25 cellular contexts compared by ENCODE assay signal in the genomic region with DNA sequence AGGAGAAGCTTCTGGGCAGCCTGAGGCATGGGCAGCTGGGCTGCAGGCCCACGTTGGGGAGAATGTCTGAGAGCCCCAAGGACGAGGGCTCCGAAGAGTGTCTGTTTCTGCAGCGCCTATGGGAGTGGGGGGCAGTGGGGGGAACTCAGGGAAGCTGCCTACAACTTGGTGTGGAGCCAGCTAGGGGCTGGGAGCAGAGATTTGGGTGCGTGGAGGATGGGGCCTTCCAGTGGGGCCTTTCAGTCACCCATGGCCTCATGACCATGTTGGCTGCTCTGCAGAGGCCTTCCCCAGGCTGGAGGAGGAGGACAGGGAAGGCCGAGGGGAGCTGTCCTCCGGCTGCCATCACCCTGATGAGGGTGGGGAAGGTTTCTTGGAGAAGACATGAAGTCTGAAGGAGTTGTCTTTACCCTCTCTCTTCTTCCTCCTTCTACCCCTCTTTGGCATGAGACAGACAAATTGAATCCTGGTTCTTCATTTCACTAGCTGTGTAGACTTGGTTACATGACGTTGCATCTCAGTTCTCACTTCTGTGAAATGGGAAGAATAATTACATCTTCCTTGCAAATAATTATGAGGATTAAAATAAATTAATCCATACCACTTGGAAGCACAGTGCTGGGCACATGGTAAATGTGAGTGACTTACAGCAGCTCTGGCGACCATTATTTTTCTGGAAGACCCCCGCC. TPM values are rescaled to one million over a fixed set of nuclear protein-coding genes. Genes with fewer than 3 reads are reported as not detected.
"Had no signal": no experiment of that assay in that cellular context is flagged by ENCODE, and none has a peak within 500 bp of the region (broad histone marks: within the 10 kb centered on the region; RNA-seq: fewer than 3 reads in every experiment).

No MANE protein-coding gene starts in this region.

- H3K36me3 ChIP-seq: ascending aorta, esophagus muscularis mucosa, right lobe of liver, stomach, thoracic aorta, upper lobe of left lung had no signal

- H3K4me3 Mint-ChIP-seq: activated CD4-positive, alpha-beta T cell treated with anti-CD3 and anti-CD28 coated beads, Interleukin-2, amount 10 ng/mL, durations not matched to agents 7 days and 5 days; activated CD8-positive, alpha-beta T cell treated with anti-CD3 and anti-CD28 coated beads, Interleukin-2, amount 10 ng/mL, durations not matched to agents 7 days and 5 days; activated naive CD4-positive, alpha-beta T cell treated with anti-CD3 and anti-CD28 coated beads, Interleukin-2, amount 50 U/mL, for 24 hours had no signal

- H3K4me3 ChIP-seq: ascending aorta, esophagus muscularis mucosa, hepatocyte, right lobe of liver, smooth muscle cell, stomach, thoracic aorta, upper lobe of left lung had no signal

- H3K36me3 Mint-ChIP-seq: activated naive CD4-positive, alpha-beta T cell treated with anti-CD3 and anti-CD28 coated beads, Interleukin-2, amount 50 U/mL, for 24 hours had no signal

- FAIRE-seq: endothelial cell of umbilical vein had no signal

- H3K27me3 ChIP-seq: ascending aorta, esophagus muscularis mucosa, hepatocyte, right lobe of liver, upper lobe of left lung had no signal

- H3K27ac ChIP-seq: ascending aorta, esophagus muscularis mucosa, hepatocyte, right lobe of liver, stomach, thoracic aorta, upper lobe of left lung had no signal

- H3K27ac Mint-ChIP-seq: activated CD4-positive, alpha-beta T cell treated with anti-CD3 and anti-CD28 coated beads, Interleukin-2, amount 10 ng/mL, durations not matched to agents 7 days and 5 days; activated naive CD4-positive, alpha-beta T cell treated with anti-CD3 and anti-CD28 coated beads, Interleukin-2, amount 50 U/mL, for 24 hours had no signal

- H3K4me1 Mint-ChIP-seq: activated naive CD4-positive, alpha-beta T cell treated with anti-CD3 and anti-CD28 coated beads, Interleukin-2, amount 50 U/mL, for 24 hours had no signal

- ATAC-seq: activated CD4-positive, CD25-positive, alpha-beta regulatory T cell treated with anti-CD3 and anti-CD28 coated beads, Interleukin-2, amount 50 U/mL, for 24 hours; activated CD8-positive, alpha-beta T cell treated with anti-CD3 and anti-CD28 coated beads, Interleukin-2, amount 10 ng/mL, durations not matched to agents 7 days and 5 days; right lobe of liver had no signal

- H3K4me1 ChIP-seq: right lobe of liver, upper lobe of left lung had no signal

- DNase-seq: activated CD4-positive, alpha-beta T cell treated with anti-CD3 and anti-CD28 coated beads, Interleukin-2, amount 10 ng/mL, durations not matched to agents 7 days and 5 days; activated CD8-positive, alpha-beta memory T cell treated with anti-CD3 and anti-CD28 coated beads, Interleukin-2, amount 50 U/mL, for 4 hours; activated CD8-positive, alpha-beta T cell treated with anti-CD3 and anti-CD28 coated beads, Interleukin-2, amount 10 ng/mL, durations not matched to agents 7 days and 5 days; activated gamma-delta T cell; effector CD8-positive, alpha-beta T cell; islet precursor cell; midbrain; stimulated activated CD4-positive, alpha-beta T cell treated with anti-CD3 and anti-CD28 coated beads, Interleukin-4, amount 100 ng/mL, for 1 hour; stomach; T1000 had no signal

- H3K27me3 Mint-ChIP-seq: activated CD4-positive, alpha-beta T cell treated with anti-CD3 and anti-CD28 coated beads, Interleukin-2, amount 10 ng/mL, durations not matched to agents 7 days and 5 days had no signal

- H3K9me3 ChIP-seq: ascending aorta, esophagus muscularis mucosa, right lobe of liver, stomach, thoracic aorta, upper lobe of left lung had no signal

- H3K9me3 Mint-ChIP-seq: activated CD4-positive, alpha-beta T cell treated with anti-CD3 and anti-CD28 coated beads, Interleukin-2, amount 10 ng/mL, durations not matched to agents 7 days and 5 days; activated naive CD4-positive, alpha-beta T cell treated with anti-CD3 and anti-CD28 coated beads, Interleukin-2, amount 50 U/mL, for 24 hours had no signal

RNA-seq across cellular contexts. Expression of a gene that starts 51.2 kb away (rescaled TPM):
- total RNA-seq: activated CD4-positive, alpha-beta T cell treated with anti-CD3 and anti-CD28 coated beads, Interleukin-2, amount 10 ng/mL, durations not matched to agents 7 days and 5 days; activated CD8-positive, alpha-beta T cell treated with anti-CD3 and anti-CD28 coated beads, Interleukin-2, amount 10 ng/mL, durations not matched to agents 7 days and 5 days; ascending aorta; endothelial cell of umbilical vein; esophagus muscularis mucosa; hepatocyte; lung microvascular endothelial cell; omental fat pad; posterior vena cava; right lobe of liver; smooth muscle cell; stomach; T-helper 1 cell treated with Interleukin-12 subunit alpha and Interleukin-12 subunit beta and Interleukin-4 antibody, amounts not matched to agents 30 ng/mL and 1 ng/mL, for 36 hours; thoracic aorta; upper lobe of left lung had no signal
- polyA plus RNA-seq: endothelial cell of umbilical vein, hepatocyte, neural cell, smooth muscle cell, stomach had no signal
